8 cellular contexts compared by ENCODE assay signal in genomic region chr22:31631381-31631780, GRCh38. TPM values are rescaled to one million over a fixed set of nuclear protein-coding genes. Genes with fewer than 3 reads are reported as not detected.
DNase-seq lines count a peak whose midpoint lies in the region; ATAC-seq and TF ChIP-seq lines count a peak whose summit lies in the region.

No MANE protein-coding gene starts in this region.

- peak overlapping the region; percentile 87 for H3K4me3 ChIP-seq in Loucy (ENCODE audit: low read length, poor library complexity, severe bottlenecking)
- H3K4me3 ChIP-seq in choroid plexus epithelial cell (ENCODE audit: low read depth, low read length) = peak overlapping the region; percentile 83
- no peak overlapping the region for H3K4me3 ChIP-seq in naive thymus-derived CD4-positive, alpha-beta T cell (ENCODE audit: low read length)

- no peaks in the 10 kb centered on the region for H3K27me3 Mint-ChIP-seq in naive thymus-derived CD4-positive, alpha-beta T cell

- peak overlapping the region; percentile 68 to 95 (median 91) for H3K27ac Mint-ChIP-seq in naive thymus-derived CD4-positive, alpha-beta T cell

- POLR2A ChIA-PET in naive thymus-derived CD4-positive, alpha-beta T cell (lab: Charles Lee) = interaction anchor here (0.6 to 2.0 kb wide), 9 partner anchors 11 to 339 kb away, joined by 3 to 11 read pairs (median 4); partner anchors contain the start of gene PIK3IP1

- H3K9ac ChIP-seq in Loucy (ENCODE audit: low read depth, low read length, poor library complexity, severe bottlenecking) = peak overlapping the region; percentile 88

- ATAC-seq in naive thymus-derived CD4-positive, alpha-beta T cell = no peak

- peaks cover 0 to 3% (median 0%) of the 10 kb centered on the region in 5 donors for H3K36me3 Mint-ChIP-seq in naive thymus-derived CD4-positive, alpha-beta T cell

- H3K4me3 Mint-ChIP-seq in naive thymus-derived CD4-positive, alpha-beta T cell = peak overlapping the region; percentile 72 to 92 (median 82)

- in situ Hi-C loops in G401 (cut with HindIII; ENCODE audit: low sequenced_read_pairs) = no loop called here

- TF ChIP-seq CTCF in Loucy (conservative IDR thresholded peaks at IDR 0.05; ENCODE audit: low read length) (no peak), choroid plexus epithelial cell (conservative IDR thresholded peaks at IDR 0.05; ENCODE audit: low read depth, low read length) (no peak)

- H3K9me3 ChIP-seq in Loucy (ENCODE audit: insufficient read depth, low read depth, low read length) = no peaks in the 10 kb centered on the region
- no peaks in the 10 kb centered on the region for H3K9me3 ChIP-seq in naive thymus-derived CD4-positive, alpha-beta T cell (ENCODE audit: control insufficient read depth in 2 of 3, low read length in 3 of 3)

- peaks cover 78% of the 10 kb centered on the region for H3K79me2 ChIP-seq in Loucy (ENCODE audit: insufficient read depth, low read length)

- no peaks in the 10 kb centered on the region for H3K9me2 ChIP-seq in Loucy (replicated peaks; ENCODE audit: low read depth, low read length)

- peak; percentile 22 for DNase-seq in Ammon's horn (ENCODE audit: low spot score)
- no peak for DNase-seq in choroid plexus epithelial cell (ENCODE audit: low read depth)
- no peak for DNase-seq in naive thymus-derived CD4-positive, alpha-beta T cell
- DNase-seq in GDM1 (lab: John Stamatoyannopoulos, UW) = no peak
- no peak for DNase-seq in germinal center (ENCODE audit: low spot score)
- no peak for DNase-seq in NCI-H748 (lab: John Stamatoyannopoulos, UW; ENCODE audit: unreplicated experiment)
- DNase-seq in G401 (ENCODE audit: low spot score) = no peak

- H3K4me1 Mint-ChIP-seq in naive thymus-derived CD4-positive, alpha-beta T cell = peaks cover 19 to 55% (median 41%) of the 10 kb centered on the region in 7 donors

- peak overlapping the region; percentile 93 for H3K4me2 ChIP-seq in Loucy (ENCODE audit: low read depth, low read length, poor library complexity, severe bottlenecking)

- CTCF ChIA-PET in naive thymus-derived CD4-positive, alpha-beta T cell (lab: Charles Lee) = interaction anchor here (1.0 to 2.8 kb wide), 2 partner anchors 75 to 180 kb away, joined by 4 to 16 read pairs; no protein-coding TSS in a partner anchor

- intact Hi-C loops in naive thymus-derived CD4-positive, alpha-beta T cell (cut with micrococcal nuclease) = loop anchor here (2.0 to 10.0 kb wide), 7 partner anchors 49 to 527 kb away; partner anchors contain the start of genes DRG1 (in 1 of the 2), LIMK2 (in 1 of the 2), PATZ1 (in 1 of the 2) and PIK3IP1 (in 1 of the 2)

- H4K20me1 ChIP-seq in Loucy (ENCODE audit: insufficient read depth, low read length, poor library complexity, severe bottlenecking) = peaks cover 36% of the 10 kb centered on the region

- H2AFZ ChIP-seq in Loucy (ENCODE audit: low read length) = no peak overlapping the region

- H3F3A ChIP-seq in Loucy (ENCODE audit: low read depth) = no peaks in the 10 kb centered on the region; the same call in 1 of the 2 replicates

- peak overlapping the region; percentile 95 for H3K27ac ChIP-seq in naive thymus-derived CD4-positive, alpha-beta T cell (ENCODE audit: low read depth, low read length)

- peaks cover 0 to 2% (median 0%) of the 10 kb centered on the region in 11 donors for H3K9me3 Mint-ChIP-seq in naive thymus-derived CD4-positive, alpha-beta T cell

- H3K27me3 ChIP-seq in Loucy (ENCODE audit: insufficient read depth, low read length, poor library complexity, severe bottlenecking) = no peaks in the 10 kb centered on the region
- no peaks in the 10 kb centered on the region for H3K27me3 ChIP-seq in naive thymus-derived CD4-positive, alpha-beta T cell (ENCODE audit: control insufficient read depth in 2 of 2, insufficient read depth in 2 of 2, low read length in 2 of 2)

- peaks cover 4% of the 10 kb centered on the region for H3K36me3 ChIP-seq in Loucy (ENCODE audit: insufficient read depth, low read length)
- no peaks in the 10 kb centered on the region for H3K36me3 ChIP-seq in naive thymus-derived CD4-positive, alpha-beta T cell (ENCODE audit: control insufficient read depth in 2 of 3, insufficient read depth in 3 of 3, low read length in 3 of 3)

- peaks cover 38% of the 10 kb centered on the region for H3K4me1 ChIP-seq in Loucy (ENCODE audit: insufficient read depth, low read length, poor library complexity, severe bottlenecking)
- peaks cover 16 to 19% of the 10 kb centered on the region in 2 donors for H3K4me1 ChIP-seq in naive thymus-derived CD4-positive, alpha-beta T cell (ENCODE audit: control insufficient read depth in 2 of 2, insufficient read depth in 2 of 2, low read length in 2 of 2)

RNA-seq across cellular contexts. Expression of gene PISD, which starts 30.6 kb away (rescaled TPM):
- total RNA-seq in naive thymus-derived CD4-positive, alpha-beta T cell = 10 to 100 TPM; 29.7 to 47.8 (median 35.5) TPM
- 10 to 100 TPM; 15.3 to 18.8 TPM for polyA plus RNA-seq in naive thymus-derived CD4-positive, alpha-beta T cell
- 46.1 and 75.3 TPM in 2 replicates for total RNA-seq in G401 (2014; rRNA removed; shearing (Covaris generic))
